1 cellular context compared by ENCODE assay signal in the genomic region with DNA sequence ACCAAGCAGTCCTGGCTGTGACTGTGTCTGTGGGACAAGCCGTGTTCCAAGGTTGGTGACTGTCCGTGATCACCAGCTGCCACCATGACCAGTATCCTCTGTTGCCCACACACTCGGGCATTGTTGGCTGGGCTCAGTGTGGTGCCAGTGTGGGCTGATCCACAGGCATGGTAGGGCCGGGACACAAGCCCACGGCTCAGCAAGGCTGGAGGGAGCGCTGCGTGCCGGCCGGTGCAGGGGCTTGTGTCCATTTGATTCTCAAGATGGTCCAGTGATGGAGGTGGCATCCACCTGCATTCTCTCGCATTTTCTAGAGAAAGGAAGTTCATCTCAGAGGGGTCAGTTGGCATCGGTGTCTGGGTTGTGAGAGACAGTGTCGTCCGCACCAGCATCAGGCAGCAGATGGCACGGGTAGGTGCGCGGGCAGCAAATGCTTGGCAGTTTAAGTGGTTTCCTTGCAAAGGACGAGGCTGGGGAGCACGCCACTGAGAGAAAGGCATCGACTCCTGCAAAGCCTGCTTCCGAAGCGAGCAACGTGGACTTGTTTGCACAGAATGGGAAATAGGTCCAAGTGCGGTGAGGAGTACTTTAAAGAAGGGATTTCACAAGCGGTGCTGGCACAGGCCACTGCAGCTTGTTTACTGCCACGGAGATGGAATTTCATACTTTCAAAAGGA.
TF ChIP-seq lines count a peak whose summit lies in the region.

No MANE protein-coding gene starts in this region.

TF ChIP-seq in IMR-90, 13 proteins besides CTCF, POLR2A, EP300 and RAD21:
- TF ChIP-seq, protein P1, sequence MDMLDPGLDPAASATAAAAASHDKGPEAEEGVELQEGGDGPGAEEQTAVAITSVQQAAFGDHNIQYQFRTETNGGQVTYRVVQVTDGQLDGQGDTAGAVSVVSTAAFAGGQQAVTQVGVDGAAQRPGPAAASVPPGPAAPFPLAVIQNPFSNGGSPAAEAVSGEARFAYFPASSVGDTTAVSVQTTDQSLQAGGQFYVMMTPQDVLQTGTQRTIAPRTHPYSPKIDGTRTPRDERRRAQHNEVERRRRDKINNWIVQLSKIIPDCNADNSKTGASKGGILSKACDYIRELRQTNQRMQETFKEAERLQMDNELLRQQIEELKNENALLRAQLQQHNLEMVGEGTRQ (IDR thresholded peaks at IDR 0.05; ENCODE audit: low read depth, low read length) = no peak
- TF ChIP-seq SMC3 (IDR thresholded peaks at IDR 0.05; ENCODE audit: low read depth, low read length) = no peak
- TF ChIP-seq BHLHE40 (IDR thresholded peaks at IDR 0.05; ENCODE audit: low read depth, low read length) = no peak
- TF ChIP-seq MXI1 (IDR thresholded peaks at IDR 0.05; ENCODE audit: borderline replicate concordance, low read depth, low read length) = no peak
- TF ChIP-seq RFX5 (IDR thresholded peaks at IDR 0.05; ENCODE audit: low read depth, low read length) = no peak
- TF ChIP-seq MAZ (IDR thresholded peaks at IDR 0.05; ENCODE audit: borderline replicate concordance, low read depth, low read length) = no peak
- TF ChIP-seq CHD1 (IDR thresholded peaks at IDR 0.05; ENCODE audit: low read depth, low read length) = no peak
- no peak for TF ChIP-seq FOS (IDR thresholded peaks at IDR 0.05; ENCODE audit: low read depth, low read length)
- TF ChIP-seq, protein P2, sequence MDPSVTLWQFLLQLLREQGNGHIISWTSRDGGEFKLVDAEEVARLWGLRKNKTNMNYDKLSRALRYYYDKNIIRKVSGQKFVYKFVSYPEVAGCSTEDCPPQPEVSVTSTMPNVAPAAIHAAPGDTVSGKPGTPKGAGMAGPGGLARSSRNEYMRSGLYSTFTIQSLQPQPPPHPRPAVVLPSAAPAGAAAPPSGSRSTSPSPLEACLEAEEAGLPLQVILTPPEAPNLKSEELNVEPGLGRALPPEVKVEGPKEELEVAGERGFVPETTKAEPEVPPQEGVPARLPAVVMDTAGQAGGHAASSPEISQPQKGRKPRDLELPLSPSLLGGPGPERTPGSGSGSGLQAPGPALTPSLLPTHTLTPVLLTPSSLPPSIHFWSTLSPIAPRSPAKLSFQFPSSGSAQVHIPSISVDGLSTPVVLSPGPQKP (IDR thresholded peaks at IDR 0.05; ENCODE audit: borderline replicate concordance, low read depth, low read length) = no peak
- TF ChIP-seq CEBPB (IDR thresholded peaks at IDR 0.05; ENCODE audit: low read depth, low read length) = no peak
- no peak for TF ChIP-seq RCOR1 (IDR thresholded peaks at IDR 0.05; ENCODE audit: insufficient replicate concordance, low read length)
- no peak for TF ChIP-seq NFE2L2 (IDR thresholded peaks at IDR 0.05; ENCODE audit: low read depth, low read length)
- TF ChIP-seq MAFK (IDR thresholded peaks at IDR 0.05; ENCODE audit: low read depth, low read length) = no peak
TF ChIP-seq in IMR-90: peak in this region for 0.
